Comparison of ENCODE assay signal across 1 cellular context in the genomic region with DNA sequence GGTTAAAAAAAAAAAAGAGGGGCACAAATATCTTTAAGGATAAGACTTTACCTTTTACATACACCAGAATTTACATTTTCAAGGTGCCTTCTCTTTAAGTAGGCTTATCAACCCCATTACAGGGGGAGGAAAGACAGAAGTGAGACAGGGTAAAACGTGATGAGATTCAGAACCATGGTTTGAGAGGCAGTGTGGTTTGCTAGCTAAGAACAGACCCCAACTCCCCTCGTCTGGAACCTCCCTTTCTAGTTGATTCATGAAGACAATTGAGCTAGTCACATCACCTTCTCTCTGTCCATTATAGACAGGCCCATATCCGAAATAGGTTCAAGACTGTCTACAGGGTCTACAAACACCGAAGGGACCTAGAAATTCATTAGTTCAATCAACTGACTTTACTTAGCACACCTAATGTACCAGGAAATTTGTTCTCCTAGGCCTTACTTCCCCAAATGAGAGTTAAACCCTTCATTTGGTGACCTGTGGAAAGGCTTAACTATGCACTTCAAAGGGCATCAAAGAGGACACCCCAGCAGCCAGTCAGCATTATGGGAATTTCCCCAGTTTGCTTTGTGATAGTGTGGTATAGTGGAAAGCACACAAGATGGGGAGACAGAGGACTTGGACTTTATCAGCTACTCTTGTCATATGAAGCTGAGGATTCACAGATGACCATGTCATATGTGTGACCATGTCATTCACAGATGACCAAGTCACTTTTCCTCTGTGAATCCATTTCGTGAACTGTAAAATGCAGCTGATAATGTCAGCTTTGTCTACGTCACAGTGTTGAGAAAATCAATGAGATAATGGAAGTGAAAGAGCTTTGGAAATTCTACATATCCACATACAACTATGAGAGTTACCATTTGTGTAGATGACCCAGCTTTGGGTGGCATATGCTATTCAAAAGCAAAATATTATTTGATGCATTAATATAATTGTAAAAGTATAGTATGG.
TF ChIP-seq lines count a peak whose summit lies in the region.

No MANE protein-coding gene starts in this region.

TF ChIP-seq in GM12878, 131 proteins besides CTCF, POLR2A, EP300 and RAD21 (continued from another document):
- TF ChIP-seq, protein P1, sequence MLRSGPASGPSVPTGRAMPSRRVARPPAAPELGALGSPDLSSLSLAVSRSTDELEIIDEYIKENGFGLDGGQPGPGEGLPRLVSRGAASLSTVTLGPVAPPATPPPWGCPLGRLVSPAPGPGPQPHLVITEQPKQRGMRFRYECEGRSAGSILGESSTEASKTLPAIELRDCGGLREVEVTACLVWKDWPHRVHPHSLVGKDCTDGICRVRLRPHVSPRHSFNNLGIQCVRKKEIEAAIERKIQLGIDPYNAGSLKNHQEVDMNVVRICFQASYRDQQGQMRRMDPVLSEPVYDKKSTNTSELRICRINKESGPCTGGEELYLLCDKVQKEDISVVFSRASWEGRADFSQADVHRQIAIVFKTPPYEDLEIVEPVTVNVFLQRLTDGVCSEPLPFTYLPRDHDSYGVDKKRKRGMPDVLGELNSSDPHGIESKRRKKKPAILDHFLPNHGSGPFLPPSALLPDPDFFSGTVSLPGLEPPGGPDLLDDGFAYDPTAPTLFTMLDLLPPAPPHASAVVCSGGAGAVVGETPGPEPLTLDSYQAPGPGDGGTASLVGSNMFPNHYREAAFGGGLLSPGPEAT (IDR thresholded peaks at IDR 0.05; ENCODE audit: low read depth), result no peak
- no peak for TF ChIP-seq RELA (IDR thresholded peaks at IDR 0.05; ENCODE audit: borderline replicate concordance, partially characterized antibody)
- no peak for TF ChIP-seq NR2F1 (conservative IDR thresholded peaks at IDR 0.05)
- TF ChIP-seq, protein P2, sequence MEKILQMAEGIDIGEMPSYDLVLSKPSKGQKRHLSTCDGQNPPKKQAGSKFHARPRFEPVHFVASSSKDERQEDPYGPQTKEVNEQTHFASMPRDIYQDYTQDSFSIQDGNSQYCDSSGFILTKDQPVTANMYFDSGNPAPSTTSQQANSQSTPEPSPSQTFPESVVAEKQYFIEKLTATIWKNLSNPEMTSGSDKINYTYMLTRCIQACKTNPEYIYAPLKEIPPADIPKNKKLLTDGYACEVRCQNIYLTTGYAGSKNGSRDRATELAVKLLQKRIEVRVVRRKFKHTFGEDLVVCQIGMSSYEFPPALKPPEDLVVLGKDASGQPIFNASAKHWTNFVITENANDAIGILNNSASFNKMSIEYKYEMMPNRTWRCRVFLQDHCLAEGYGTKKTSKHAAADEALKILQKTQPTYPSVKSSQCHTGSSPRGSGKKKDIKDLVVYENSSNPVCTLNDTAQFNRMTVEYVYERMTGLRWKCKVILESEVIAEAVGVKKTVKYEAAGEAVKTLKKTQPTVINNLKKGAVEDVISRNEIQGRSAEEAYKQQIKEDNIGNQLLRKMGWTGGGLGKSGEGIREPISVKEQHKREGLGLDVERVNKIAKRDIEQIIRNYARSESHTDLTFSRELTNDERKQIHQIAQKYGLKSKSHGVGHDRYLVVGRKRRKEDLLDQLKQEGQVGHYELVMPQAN (conservative IDR thresholded peaks at IDR 0.05), result no peak
- no peak for TF ChIP-seq SP1 (IDR thresholded peaks at IDR 0.05; ENCODE audit: low read depth, low read length)
- TF ChIP-seq YY1 (IDR thresholded peaks at IDR 0.05; ENCODE audit: low read depth, low read length), result 0 out of 2 replicates have a peak, but pooled peaks have one; percentile 9
- no peak for TF ChIP-seq SMAD5 (IDR thresholded peaks at IDR 0.05; ENCODE audit: low read depth)
- no peak for TF ChIP-seq SPI1 (IDR thresholded peaks at IDR 0.05; ENCODE audit: borderline replicate concordance, insufficient read depth, low read depth, low read length)
- TF ChIP-seq, protein P3, sequence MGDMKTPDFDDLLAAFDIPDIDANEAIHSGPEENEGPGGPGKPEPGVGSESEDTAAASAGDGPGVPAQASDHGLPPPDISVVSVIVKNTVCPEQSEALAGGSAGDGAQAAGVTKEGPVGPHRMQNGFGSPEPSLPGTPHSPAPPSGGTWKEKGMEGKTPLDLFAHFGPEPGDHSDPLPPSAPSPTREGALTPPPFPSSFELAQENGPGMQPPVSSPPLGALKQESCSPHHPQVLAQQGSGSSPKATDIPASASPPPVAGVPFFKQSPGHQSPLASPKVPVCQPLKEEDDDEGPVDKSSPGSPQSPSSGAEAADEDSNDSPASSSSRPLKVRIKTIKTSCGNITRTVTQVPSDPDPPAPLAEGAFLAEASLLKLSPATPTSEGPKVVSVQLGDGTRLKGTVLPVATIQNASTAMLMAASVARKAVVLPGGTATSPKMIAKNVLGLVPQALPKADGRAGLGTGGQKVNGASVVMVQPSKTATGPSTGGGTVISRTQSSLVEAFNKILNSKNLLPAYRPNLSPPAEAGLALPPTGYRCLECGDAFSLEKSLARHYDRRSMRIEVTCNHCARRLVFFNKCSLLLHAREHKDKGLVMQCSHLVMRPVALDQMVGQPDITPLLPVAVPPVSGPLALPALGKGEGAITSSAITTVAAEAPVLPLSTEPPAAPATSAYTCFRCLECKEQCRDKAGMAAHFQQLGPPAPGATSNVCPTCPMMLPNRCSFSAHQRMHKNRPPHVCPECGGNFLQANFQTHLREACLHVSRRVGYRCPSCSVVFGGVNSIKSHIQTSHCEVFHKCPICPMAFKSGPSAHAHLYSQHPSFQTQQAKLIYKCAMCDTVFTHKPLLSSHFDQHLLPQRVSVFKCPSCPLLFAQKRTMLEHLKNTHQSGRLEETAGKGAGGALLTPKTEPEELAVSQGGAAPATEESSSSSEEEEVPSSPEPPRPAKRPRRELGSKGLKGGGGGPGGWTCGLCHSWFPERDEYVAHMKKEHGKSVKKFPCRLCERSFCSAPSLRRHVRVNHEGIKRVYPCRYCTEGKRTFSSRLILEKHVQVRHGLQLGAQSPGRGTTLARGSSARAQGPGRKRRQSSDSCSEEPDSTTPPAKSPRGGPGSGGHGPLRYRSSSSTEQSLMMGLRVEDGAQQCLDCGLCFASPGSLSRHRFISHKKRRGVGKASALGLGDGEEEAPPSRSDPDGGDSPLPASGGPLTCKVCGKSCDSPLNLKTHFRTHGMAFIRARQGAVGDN (IDR thresholded peaks at IDR 0.05), result no peak
- no peak for TF ChIP-seq NBN (IDR thresholded peaks at IDR 0.05)
- no peak for TF ChIP-seq NFYA (IDR thresholded peaks at IDR 0.05; ENCODE audit: borderline replicate concordance, low read depth, low read length)
- no peak for TF ChIP-seq NRF1 (conservative IDR thresholded peaks at IDR 0.05; ENCODE audit: low read depth, low read length)
- no peak for TF ChIP-seq ZZZ3 (IDR thresholded peaks at IDR 0.05; ENCODE audit: control insufficient read depth, insufficient read length, low read depth)
- no peak for TF ChIP-seq FOS (IDR thresholded peaks at IDR 0.05; ENCODE audit: borderline replicate concordance, extremely low read depth, insufficient read length)
- no peak for TF ChIP-seq SREBF2 (IDR thresholded peaks at IDR 0.05; ENCODE audit: low read length)
- peak; percentile 54; the same call in 1 of the 2 replicates for TF ChIP-seq CREB1 (IDR thresholded peaks at IDR 0.05; ENCODE audit: low read depth)
- no peak for TF ChIP-seq POU2F2 (IDR thresholded peaks at IDR 0.05; ENCODE audit: borderline replicate concordance, low read depth, low read length)
- TF ChIP-seq IRF4 (IDR thresholded peaks at IDR 0.05; ENCODE audit: low read depth, low read length), result no peak
- TF ChIP-seq, protein P4, sequence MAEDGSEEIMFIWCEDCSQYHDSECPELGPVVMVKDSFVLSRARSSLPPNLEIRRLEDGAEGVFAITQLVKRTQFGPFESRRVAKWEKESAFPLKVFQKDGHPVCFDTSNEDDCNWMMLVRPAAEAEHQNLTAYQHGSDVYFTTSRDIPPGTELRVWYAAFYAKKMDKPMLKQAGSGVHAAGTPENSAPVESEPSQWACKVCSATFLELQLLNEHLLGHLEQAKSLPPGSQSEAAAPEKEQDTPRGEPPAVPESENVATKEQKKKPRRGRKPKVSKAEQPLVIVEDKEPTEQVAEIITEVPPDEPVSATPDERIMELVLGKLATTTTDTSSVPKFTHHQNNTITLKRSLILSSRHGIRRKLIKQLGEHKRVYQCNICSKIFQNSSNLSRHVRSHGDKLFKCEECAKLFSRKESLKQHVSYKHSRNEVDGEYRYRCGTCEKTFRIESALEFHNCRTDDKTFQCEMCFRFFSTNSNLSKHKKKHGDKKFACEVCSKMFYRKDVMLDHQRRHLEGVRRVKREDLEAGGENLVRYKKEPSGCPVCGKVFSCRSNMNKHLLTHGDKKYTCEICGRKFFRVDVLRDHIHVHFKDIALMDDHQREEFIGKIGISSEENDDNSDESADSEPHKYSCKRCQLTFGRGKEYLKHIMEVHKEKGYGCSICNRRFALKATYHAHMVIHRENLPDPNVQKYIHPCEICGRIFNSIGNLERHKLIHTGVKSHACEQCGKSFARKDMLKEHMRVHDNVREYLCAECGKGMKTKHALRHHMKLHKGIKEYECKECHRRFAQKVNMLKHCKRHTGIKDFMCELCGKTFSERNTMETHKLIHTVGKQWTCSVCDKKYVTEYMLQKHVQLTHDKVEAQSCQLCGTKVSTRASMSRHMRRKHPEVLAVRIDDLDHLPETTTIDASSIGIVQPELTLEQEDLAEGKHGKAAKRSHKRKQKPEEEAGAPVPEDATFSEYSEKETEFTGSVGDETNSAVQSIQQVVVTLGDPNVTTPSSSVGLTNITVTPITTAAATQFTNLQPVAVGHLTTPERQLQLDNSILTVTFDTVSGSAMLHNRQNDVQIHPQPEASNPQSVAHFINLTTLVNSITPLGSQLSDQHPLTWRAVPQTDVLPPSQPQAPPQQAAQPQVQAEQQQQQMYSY (CRISPR knock-in tag; IDR thresholded peaks at IDR 0.05), result no peak
TF ChIP-seq in GM12878: peak in this region for 7.
